13 cellular contexts compared by ENCODE assay signal in genomic region chr21:36901575-36901974, GRCh38.
DNase-seq lines count a peak whose midpoint lies in the region; TF ChIP-seq lines count a peak whose summit lies in the region.
"Had no signal": no experiment of that assay in that cellular context is flagged by ENCODE, and none has a peak within 500 bp of the region (broad histone marks: within the 10 kb centered on the region; RNA-seq: fewer than 3 reads in every experiment).

No MANE protein-coding gene starts in this region.

- no peak overlapping the region for H3K4me2 ChIP-seq in trophoblast cell (ENCODE audit: low read length)

- H3K9me3 ChIP-seq in HEK293 (ENCODE audit: control insufficient read depth, insufficient read depth, low read depth, low read length) (no peaks in the 10 kb centered on the region), trophoblast cell (ENCODE audit: insufficient read depth, low read depth, low read length) (no peaks in the 10 kb centered on the region)
- H3K9me3 ChIP-seq: BE2C had no signal

- no peak overlapping the region for H3K27ac ChIP-seq in HEK293 (ENCODE audit: extremely low read depth, low read depth, low read length)
- no peak overlapping the region for H3K27ac ChIP-seq in trophoblast cell (ENCODE audit: low read depth, low read length)

- H2AK5ac ChIP-seq in trophoblast cell (ENCODE audit: low read length), result no peak overlapping the region

- H3K36me3 Mint-ChIP-seq in endothelial cell (ENCODE audit: low read depth, unreplicated experiment), result peaks cover 33% of the 10 kb centered on the region

- POLR2A ChIA-PET in HEK293 (lab: Yijun Ruan, JAX), result no interaction called here

- no peak for TF ChIP-seq CTCF in HEK293 (tag by site-specific recombination; IDR thresholded peaks at IDR 0.05)
- TF ChIP-seq CTCF in endothelial cell (IDR thresholded peaks at IDR 0.05; ENCODE audit: unreplicated experiment), result no peak

- H2BK5ac ChIP-seq in trophoblast cell (ENCODE audit: low read depth, low read length, poor library complexity), result no peak overlapping the region

- H4K8ac ChIP-seq in trophoblast cell (ENCODE audit: low read depth, low read length), result no peak overlapping the region

- no peaks in the 10 kb centered on the region for H3K79me2 ChIP-seq in trophoblast cell (ENCODE audit: control insufficient read depth, insufficient read depth, low read length, poor library complexity)

- H3K18ac ChIP-seq in trophoblast cell (ENCODE audit: low read length), result no peak overlapping the region

- CTCF ChIA-PET in HEK293 (lab: Yijun Ruan, JAX), result interaction anchor here (1.9 kb wide), 1 partner anchor 16 kb away, joined by 10 read pairs; no protein-coding TSS in a partner anchor

- H3K4me3 ChIP-seq in HEK293 (ENCODE audit: low read depth, low read length), result no peak overlapping the region
- H3K4me3 ChIP-seq in trophoblast cell (ENCODE audit: low read depth, low read length), result peak overlapping the region; percentile 25

- H2BK120ac ChIP-seq in trophoblast cell (ENCODE audit: insufficient read depth, low read length, poor library complexity), result no peak overlapping the region

- H3K27me3 Mint-ChIP-seq in endothelial cell (ENCODE audit: unreplicated experiment), result peaks cover 3% of the 10 kb centered on the region
- H3K27me3 Mint-ChIP-seq: CD4-positive, CD25-positive, alpha-beta regulatory T cell; CD8-positive, alpha-beta memory T cell had no signal

- no peak overlapping the region for H4K91ac ChIP-seq in trophoblast cell (ENCODE audit: low read depth, low read length)

- H3K4ac ChIP-seq in trophoblast cell (ENCODE audit: low read depth, low read length), result no peak overlapping the region

- no peak overlapping the region for H3K27ac Mint-ChIP-seq in endothelial cell (ENCODE audit: unreplicated experiment)
- H3K27ac Mint-ChIP-seq: CD4-positive, CD25-positive, alpha-beta regulatory T cell; H9 had no signal

- H3K23ac ChIP-seq in trophoblast cell (ENCODE audit: low read length), result no peak overlapping the region

- H3K36me3 ChIP-seq in HEK293 (ENCODE audit: control insufficient read depth in 2 of 2, insufficient read depth in 1 of 2, low read length in 2 of 2) (peaks cover 0 to 4% of the 10 kb centered on the region in 2 experiments; a peak in 1 of 3 replicates), trophoblast cell (ENCODE audit: control insufficient read depth in 1 of 2, insufficient read depth in 2 of 2, low read length in 2 of 2) (no peaks in the 10 kb centered on the region)
- H3K36me3 ChIP-seq: BE2C had no signal

- H3K4me1 ChIP-seq in HEK293 (ENCODE audit: control insufficient read depth, insufficient read depth, low read length) (no peaks in the 10 kb centered on the region), trophoblast cell (ENCODE audit: control insufficient read depth in 1 of 2, insufficient read depth in 2 of 2, low read length in 2 of 2) (no peaks in the 10 kb centered on the region)
- H3K4me1 ChIP-seq: BE2C had no signal

- no peak overlapping the region for H4K12ac ChIP-seq in trophoblast cell (ENCODE audit: low read depth, low read length)

- peak overlapping the region; percentile 21 for H3K4me3 Mint-ChIP-seq in endothelial cell (ENCODE audit: unreplicated experiment)
- H3K4me3 Mint-ChIP-seq: CD4-positive, CD25-positive, alpha-beta regulatory T cell; CD8-positive, alpha-beta memory T cell; H9 had no signal

- no peak overlapping the region for H3K9ac ChIP-seq in trophoblast cell (ENCODE audit: low read length)

- no peak overlapping the region for H2BK12ac ChIP-seq in trophoblast cell (ENCODE audit: low read length)

- intact Hi-C loops in posterior cingulate gyrus (cut with DNase I), result no loop called here

- no peak overlapping the region for H2AFZ ChIP-seq in trophoblast cell (ENCODE audit: insufficient read depth, low read length, poor library complexity)

- no peak overlapping the region for H3K14ac ChIP-seq in trophoblast cell (ENCODE audit: low read length)

- no peaks in the 10 kb centered on the region for H3K9me3 Mint-ChIP-seq in endothelial cell (ENCODE audit: unreplicated experiment)
- H3K9me3 Mint-ChIP-seq: CD4-positive, CD25-positive, alpha-beta regulatory T cell; CD8-positive, alpha-beta memory T cell had no signal

- no CpG with 5 or more reads among the region's 6 CpGs for WGBS in trophoblast cell (ENCODE audit: extremely low coverage, insufficient coverage, insufficient read length)

- no peaks in the 10 kb centered on the region for H3K79me1 ChIP-seq in trophoblast cell (ENCODE audit: low read length)

- peaks cover 8% of the 10 kb centered on the region for H3K4me1 Mint-ChIP-seq in endothelial cell (ENCODE audit: unreplicated experiment)

- H3K27me3 ChIP-seq in trophoblast cell (ENCODE audit: insufficient read depth, low read length), result no peaks in the 10 kb centered on the region
- H3K27me3 ChIP-seq: BE2C had no signal

- DNase-seq in activated CD8-positive, alpha-beta memory T cell treated with anti-CD3 and anti-CD28 coated beads, Interleukin-2, amount 50 U/mL, for 48 hours, result peak; percentile 32
- no peak for DNase-seq in activated CD8-positive, alpha-beta memory T cell treated with anti-CD3 and anti-CD28 coated beads for 24 hours
- DNase-seq in endothelial cell (ENCODE audit: low spot score) (no peak), trophoblast cell (no peak), posterior cingulate gyrus (no peak)
- no peak for DNase-seq in stimulated activated CD4-positive, alpha-beta T cell treated with anti-CD3 and anti-CD28 coated beads, Interleukin-4, amount 100 ng/mL, for 24 hours
- DNase-seq: BE2C; C1 segment of cervical spinal cord; CD4-positive, CD25-positive, alpha-beta regulatory T cell; CD8-positive, alpha-beta memory T cell; COR-L47; H9 had no signal

TF ChIP-seq in HEK293, 187 proteins besides CTCF, POLR2A, EP300 and RAD21:
- TF ChIP-seq ATF2 (tag by site-specific recombination; IDR thresholded peaks at IDR 0.05; ENCODE audit: low read depth) (peak; percentile 56; the same call in 1 of the 2 replicates), PRDM6 (tag by site-specific recombination; IDR thresholded peaks at IDR 0.05) (no peak)
